24 cellular contexts compared by ENCODE assay signal in the genomic region with DNA sequence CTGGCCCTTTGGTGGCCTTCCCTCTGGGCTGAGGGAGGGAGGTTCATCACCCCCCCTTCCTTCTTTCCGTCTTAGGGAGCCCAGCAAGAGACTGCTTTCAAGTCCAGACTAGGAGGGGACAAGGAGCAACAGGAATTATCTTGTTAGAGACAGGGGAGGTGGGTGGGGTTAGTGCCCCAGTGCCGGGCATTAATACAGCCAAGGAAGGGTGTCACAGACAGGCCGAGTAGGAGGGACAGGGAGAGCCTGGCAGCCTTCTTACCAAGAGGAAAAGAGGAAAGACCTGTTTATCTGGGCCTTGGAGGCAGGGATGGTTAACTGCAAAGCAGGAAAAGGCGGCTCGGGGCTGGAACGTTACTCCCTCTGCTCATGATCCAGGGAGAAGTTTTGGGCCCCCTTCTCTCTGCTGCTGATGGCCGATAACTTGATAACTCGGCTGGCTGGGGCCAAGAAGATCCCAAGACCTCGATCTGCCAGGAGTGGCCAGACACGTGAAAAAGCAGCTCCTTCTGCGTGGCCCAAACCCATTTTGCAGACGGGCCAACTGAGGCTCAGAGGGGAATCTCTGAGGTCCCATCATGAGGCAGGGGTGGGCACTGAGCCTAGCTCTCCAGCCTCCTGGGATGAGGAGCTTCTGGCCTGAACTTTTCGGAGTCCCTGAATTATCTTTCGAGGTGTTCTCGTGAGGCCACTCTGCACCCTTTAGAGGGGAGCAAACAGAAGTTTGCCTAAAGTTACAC.
DNase-seq lines count a peak whose midpoint lies in the region; ATAC-seq and TF ChIP-seq lines count a peak whose summit lies in the region.
"Had no signal": no experiment of that assay in that cellular context is flagged by ENCODE, and none has a peak within 500 bp of the region (broad histone marks: within the 10 kb centered on the region; RNA-seq: fewer than 3 reads in every experiment).

No MANE protein-coding gene starts in this region.

- no peak overlapping the region for H3K4me3 ChIP-seq in suprapubic skin
- no peak overlapping the region for H3K4me3 ChIP-seq in stomach
- H3K4me3 ChIP-seq: GM23338, lower lobe of right lung, SK-N-MC had no signal

- H3K4me1 Mint-ChIP-seq in HFFc6 (ENCODE audit: low read depth) = no peaks in the 10 kb centered on the region; the same call in 1 of the 2 replicates
- H3K4me1 Mint-ChIP-seq: activated naive CD8-positive, alpha-beta T cell treated with anti-CD3 and anti-CD28 coated beads for 36 hours; GM23338; IgD-negative memory B cell; stimulated activated effector memory CD8-positive, alpha-beta T cell treated with anti-CD3 and anti-CD28 coated beads, Interleukin-12 subunit alpha, Interleukin-12 subunit beta, amount 100 ng/mL, for 72 hours had no signal

- TF ChIP-seq CTCF in HFFc6 (IDR thresholded peaks at IDR 0.05) (no peak), RWPE1 (conservative IDR thresholded peaks at IDR 0.05; ENCODE audit: low read depth) (no peak), foreskin keratinocyte (conservative IDR thresholded peaks at IDR 0.05) (no peak), suprapubic skin (IDR thresholded peaks at IDR 0.05) (no peak), stomach (IDR thresholded peaks at IDR 0.05) (no peak)

- CTCF ChIA-PET in RWPE1 (lab: Yijun Ruan, JAX) = interaction anchor here (0.6 to 0.8 kb wide), 2 partner anchors 26 to 255 kb away, joined by 3 read pairs; no protein-coding TSS in a partner anchor

- H3K9me3 ChIP-seq in suprapubic skin (no peaks in the 10 kb centered on the region), stomach (peaks cover 2 to 5% (median 3%) of the 10 kb centered on the region in 4 donors)
- H3K9me3 ChIP-seq: lower lobe of right lung had no signal

- DNase-seq in HFFc6 (no peak), RWPE1 (ENCODE audit: low spot score) (peak; percentile 55), foreskin keratinocyte (peak; percentile 31 to 62), suprapubic skin (ENCODE audit: low spot score in 2 of 2) (no peak), islet precursor cell (no peak), stomach (no peak)
- DNase-seq: activated CD4-positive, alpha-beta T cell treated with anti-CD3 and anti-CD28 coated beads for 4 hours; activated CD8-positive, alpha-beta memory T cell treated with anti-CD3 and anti-CD28 coated beads for 24 hours; activated effector memory CD4-positive, alpha-beta T cell treated with Interleukin-2 at 50 U/mL for 16 hours; activated naive CD8-positive, alpha-beta T cell treated with anti-CD3 and anti-CD28 coated beads for 36 hours; lower lobe of right lung; NCI-H2029 treated with DMSO at 0.1 percent for 48 hours; NCI-H226; NCI-H774; RPMI8226; stimulated activated CD4-positive, alpha-beta T cell treated with anti-CD3 and anti-CD28 coated beads, Interleukin-4, amount 100 ng/mL, for 24 hours; substantia nigra; T-helper 17 cell had no signal

- no peak for TF ChIP-seq EP300 in suprapubic skin (IDR thresholded peaks at IDR 0.05)
- TF ChIP-seq EP300 in stomach (IDR thresholded peaks at IDR 0.05) = no peak

- no peak overlapping the region for H3K4me3 Mint-ChIP-seq in HFFc6
- H3K4me3 Mint-ChIP-seq: activated naive CD8-positive, alpha-beta T cell treated with anti-CD3 and anti-CD28 coated beads for 36 hours; GM23338; IgD-negative memory B cell; stimulated activated effector memory CD8-positive, alpha-beta T cell treated with anti-CD3 and anti-CD28 coated beads, Interleukin-12 subunit alpha, Interleukin-12 subunit beta, amount 100 ng/mL, for 72 hours; T-helper 17 cell had no signal

- peaks cover 1% of the 10 kb centered on the region; the same call in 1 of the 2 replicates for H3K27me3 Mint-ChIP-seq in HFFc6 (ENCODE audit: insufficient read depth)
- H3K27me3 Mint-ChIP-seq: activated naive CD8-positive, alpha-beta T cell treated with anti-CD3 and anti-CD28 coated beads for 36 hours; IgD-negative memory B cell had no signal

- peaks cover 19% of the 10 kb centered on the region for H3K36me3 Mint-ChIP-seq in HFFc6 (ENCODE audit: low read depth)
- H3K36me3 Mint-ChIP-seq: IgD-negative memory B cell; stimulated activated effector memory CD8-positive, alpha-beta T cell treated with anti-CD3 and anti-CD28 coated beads, Interleukin-12 subunit alpha, Interleukin-12 subunit beta, amount 100 ng/mL, for 72 hours had no signal

- H3K27me3 ChIP-seq in foreskin keratinocyte (no peaks in the 10 kb centered on the region), suprapubic skin (no peaks in the 10 kb centered on the region), stomach (no peaks in the 10 kb centered on the region)

- TF ChIP-seq POLR2A in suprapubic skin (IDR thresholded peaks at IDR 0.05) (no peak), stomach (IDR thresholded peaks at IDR 0.05) (no peak)

- 58% methylated on average over 15 of the region's 15 CpGs for whole genome bisulfite sequencing in suprapubic skin
- WGBS in stomach, 5 donors = 59 to 72% (median 62%) methylated on average over 14 to 15 of the region's 15 CpGs

- H3K4me1 ChIP-seq in foreskin keratinocyte (peaks cover 5% of the 10 kb centered on the region), suprapubic skin (peaks cover 17% of the 10 kb centered on the region), stomach (no peaks in the 10 kb centered on the region)
- H3K4me1 ChIP-seq: lower lobe of right lung had no signal

- ATAC-seq in foreskin keratinocyte = peak; percentile 40
- ATAC-seq in GM21737 (IDR thresholded peaks at IDR 0.05; ENCODE audit: unreplicated experiment) = no peak
- ATAC-seq: GM23338; lower lobe of right lung; sciatic nerve; stimulated activated effector memory CD8-positive, alpha-beta T cell treated with anti-CD3 and anti-CD28 coated beads, Interleukin-12 subunit alpha, Interleukin-12 subunit beta, amount 100 ng/mL, for 72 hours; T-helper 17 cell had no signal

- H3K27ac ChIP-seq in RWPE1 (peak overlapping the region; percentile 27; the same call in 1 of the 2 replicates), foreskin keratinocyte (no peak overlapping the region), suprapubic skin (peak overlapping the region; percentile 61), stomach (no peak overlapping the region)
- H3K27ac ChIP-seq: lower lobe of right lung, SK-N-MC had no signal

- intact Hi-C loops in stomach (cut with DNase I; ENCODE audit: low total_unique reads) = no loop called here

- 0 out of 2 replicates have a peak overlapping the region, but pooled peaks have one; percentile 11 for H3K27ac Mint-ChIP-seq in HFFc6
- H3K27ac Mint-ChIP-seq: activated naive CD8-positive, alpha-beta T cell treated with anti-CD3 and anti-CD28 coated beads for 36 hours; GM23338; stimulated activated effector memory CD8-positive, alpha-beta T cell treated with anti-CD3 and anti-CD28 coated beads, Interleukin-12 subunit alpha, Interleukin-12 subunit beta, amount 100 ng/mL, for 72 hours; T-helper 17 cell had no signal

- peaks cover under 1% of the 10 kb centered on the region; the same call in 1 of the 2 replicates for H3K9me3 Mint-ChIP-seq in HFFc6
- H3K9me3 Mint-ChIP-seq: stimulated activated effector memory CD8-positive, alpha-beta T cell treated with anti-CD3 and anti-CD28 coated beads, Interleukin-12 subunit alpha, Interleukin-12 subunit beta, amount 100 ng/mL, for 72 hours had no signal

- H3K36me3 ChIP-seq in suprapubic skin (peaks cover 40% of the 10 kb centered on the region), stomach (peaks cover 25 to 87% (median 76%) of the 10 kb centered on the region in 4 donors)

- POLR2A ChIA-PET in RWPE1 (lab: Yijun Ruan, JAX; ENCODE audit: low non-redundant PET) = no interaction called here

Comparison
In these comparisons a context has a peak if more than half of its experiments do, and no peak if none do; other contexts are left out.
1. DNase-seq: peak in RWPE1 (single experiment) and foreskin keratinocyte (2 of 2); none in HFFc6 (single experiment), suprapubic skin (0 of 2), islet precursor cell (single experiment) and stomach (single experiment).
2. H3K27ac ChIP-seq: peak in RWPE1 (single experiment) and suprapubic skin (single experiment); none in foreskin keratinocyte (single experiment) and stomach (0 of 5).